Comparison of ENCODE assay signal across 10 cellular contexts in the genomic region with DNA sequence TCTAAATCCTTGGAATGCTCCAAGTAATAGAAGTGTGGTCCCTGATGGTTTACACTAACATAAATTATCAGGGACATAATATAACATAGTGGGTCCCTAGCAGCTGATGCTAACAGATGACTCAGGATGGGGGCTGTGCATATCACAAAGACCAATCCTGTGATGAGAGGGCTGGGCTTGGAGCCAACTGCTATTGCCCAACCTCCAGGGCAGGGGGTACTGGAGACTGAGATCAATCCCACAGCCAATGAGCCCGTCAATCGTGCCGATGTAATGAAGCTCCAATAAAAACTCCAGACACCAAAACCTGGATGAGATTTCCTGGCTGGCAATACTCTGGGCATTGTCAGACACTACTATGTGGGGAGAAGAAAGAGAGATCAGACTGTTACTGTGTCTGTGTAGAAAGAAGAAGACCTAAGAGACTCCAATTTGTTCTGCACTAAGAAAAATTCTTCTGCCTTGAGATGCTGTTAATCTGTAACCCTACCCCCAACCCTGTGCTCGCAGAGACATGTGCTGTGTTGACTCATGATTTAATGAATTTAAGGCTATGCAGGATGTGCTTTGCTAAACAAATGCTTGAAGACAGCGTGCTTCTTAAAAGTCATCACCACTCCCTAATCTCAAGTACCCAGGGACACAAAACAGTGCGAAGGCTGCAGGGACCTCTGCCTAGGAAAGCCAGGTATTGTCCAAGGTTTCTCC. TPM values are rescaled to one million over a fixed set of nuclear protein-coding genes. Genes with fewer than 3 reads are reported as not detected.
A peak's percentile ranks its signal among the peaks of the same experiment; 100 is the strongest.
DNase-seq lines count a peak whose midpoint lies in the region; TF ChIP-seq lines count a peak whose summit lies in the region.
"Had no signal": no experiment of that assay in that cellular context is flagged by ENCODE, and none has a peak within 500 bp of the region (broad histone marks: within the 10 kb centered on the region; RNA-seq: fewer than 3 reads in every experiment).

No MANE protein-coding gene starts in this region.

- intact Hi-C loops in stomach (cut with DNase I; ENCODE audit: low total_unique reads), result no loop called here

- no peak for TF ChIP-seq POLR2A in stomach (IDR thresholded peaks at IDR 0.05)

- H3K4me1 ChIP-seq in stomach (peaks cover 0 to 52% (median 17%) of the 10 kb centered on the region in 4 donors), H9 (ENCODE audit: insufficient read depth, low read length) (no peaks in the 10 kb centered on the region)

- no peak for TF ChIP-seq CTCF in foreskin fibroblast (IDR thresholded peaks at IDR 0.05; ENCODE audit: low read depth, low read length)
- TF ChIP-seq CTCF in stomach (IDR thresholded peaks at IDR 0.05), result no peak
- TF ChIP-seq CTCF in H9 (conservative IDR thresholded peaks at IDR 0.05), result no peak

- peaks cover 0 to 5% (median 0%) of the 10 kb centered on the region in 4 donors for H3K9me3 ChIP-seq in stomach
- peaks cover 3% of the 10 kb centered on the region for H3K9me3 ChIP-seq in H9 (ENCODE audit: control insufficient read depth, low read depth, low read length)

- H4K8ac ChIP-seq in H9 (replicated peaks; ENCODE audit: insufficient read length, low read depth, low read length), result no peak overlapping the region

- no peak overlapping the region for H3K27ac Mint-ChIP-seq in H9
- H3K27ac Mint-ChIP-seq: memory B cell had no signal

- no peak overlapping the region for H3K4ac ChIP-seq in H9 (ENCODE audit: low read depth, low read length)

- H3K56ac ChIP-seq in H9 (ENCODE audit: insufficient read length, low read depth, low read length), result no peak overlapping the region

- H3T11ph ChIP-seq in H9 (ENCODE audit: low read length), result no peak overlapping the region

- no peak overlapping the region for H3K4me3 Mint-ChIP-seq in H9
- H3K4me3 Mint-ChIP-seq: memory B cell had no signal

- H3K27ac ChIP-seq in stomach (peak overlapping the region; percentile 32 to 82 (median 60)), H9 (ENCODE audit: insufficient read length, low read depth, low read length) (no peak overlapping the region)

- no peak overlapping the region for H3K18ac ChIP-seq in H9 (ENCODE audit: insufficient read length, low read depth, low read length)

- H3K9ac ChIP-seq in H9 (ENCODE audit: extremely low read depth, insufficient read length, low read length), result no peak overlapping the region

- no peak overlapping the region for H3K23ac ChIP-seq in H9 (ENCODE audit: insufficient read length, low read depth, low read length)

- DNase-seq in NCI-H1105 treated with DMSO at 0.1 percent for 48 hours (lab: John Stamatoyannopoulos, UW) (peak; percentile 1), NCI-H1105 (lab: John Stamatoyannopoulos, UW) (no peak), SK-MEL-5 (ENCODE audit: low read depth, low spot score) (peak; percentile 52), foreskin fibroblast (peak; percentile 92 to 94), stomach (peak; percentile 33), H9 (no peak), T-helper 2 cell (no peak)
- DNase-seq in activated T-cell treated with anti-CD3 and anti-CD28 coated beads, Interleukin-2, amount 50 U/mL, for 1 hour, result no peak
- DNase-seq: 8988T had no signal

- H3K27me3 ChIP-seq in stomach, result no peaks in the 10 kb centered on the region
- no peaks in the 10 kb centered on the region for H3K27me3 ChIP-seq in H9 (ENCODE audit: insufficient read depth, low read length)

- H3K4me3 ChIP-seq in foreskin fibroblast (ENCODE audit: low read depth in 1 of 2, low read length in 2 of 2), result peak overlapping the region in 1 of 2 donors; percentile 0
- no peak overlapping the region for H3K4me3 ChIP-seq in stomach

- no peak overlapping the region for H3K14ac ChIP-seq in H9 (ENCODE audit: insufficient read depth, low read length)

- no peak overlapping the region for H3K4me2 ChIP-seq in H9 (ENCODE audit: insufficient read depth, insufficient read length, low read length)

- no peak for TF ChIP-seq EP300 in stomach (IDR thresholded peaks at IDR 0.05)

- H4K91ac ChIP-seq in H9 (ENCODE audit: insufficient read length, low read depth, low read length), result no peak overlapping the region

- in situ Hi-C loops in SK-MEL-5 (cut with HindIII; ENCODE audit: low pct_unique_long_range_greater_than_20kb, low sequenced_read_pairs), result no loop called here

- no peak overlapping the region for H2BK120ac ChIP-seq in H9 (ENCODE audit: low read depth, low read length, poor library complexity, severe bottlenecking)

- no peak overlapping the region for H2BK12ac ChIP-seq in H9 (ENCODE audit: insufficient read length, low read depth, low read length)

- H3K23me2 ChIP-seq in H9 (ENCODE audit: insufficient read length, low read depth, low read length, poor library complexity, severe bottlenecking), result no peaks in the 10 kb centered on the region

- no peaks in the 10 kb centered on the region for H4K20me1 ChIP-seq in H9 (ENCODE audit: control insufficient read depth, insufficient read depth, insufficient read length)

- H2AFZ ChIP-seq in H9 (ENCODE audit: low read length), result no peak overlapping the region

- 70 to 85% (median 78%) methylated on average over 6 of the region's 6 CpGs for WGBS in stomach, 5 donors
- no CpG with 5 or more reads among the region's 6 CpGs for WGBS in H9 (ENCODE audit: extremely low coverage, insufficient read length, low lambda C conversion rate)

- H4K5ac ChIP-seq in H9 (ENCODE audit: insufficient read length, low read depth, low read length), result no peak overlapping the region

- H2BK20ac ChIP-seq in H9 (ENCODE audit: low read depth, low read length, poor library complexity, severe bottlenecking), result no peak overlapping the region

- H3K79me1 ChIP-seq in H9 (ENCODE audit: insufficient read depth, low read depth, low read length, poor library complexity, severe bottlenecking), result no peaks in the 10 kb centered on the region

- H3K36me3 ChIP-seq in stomach, result peaks cover 0 to 8% (median 3%) of the 10 kb centered on the region in 4 donors

- no peaks in the 10 kb centered on the region for H3K27me3 Mint-ChIP-seq in H9 (ENCODE audit: low read depth)
- H3K27me3 Mint-ChIP-seq: memory B cell had no signal

- H3K9me3 Mint-ChIP-seq in H9, result peaks cover 3 to 4% of the 10 kb centered on the region in 2 experiments; a peak in 3 of 5 replicates

- H3K36me3 Mint-ChIP-seq in H9 (ENCODE audit: insufficient read depth in 1 of 3, low read depth in 3 of 3), result peaks cover 5 to 10% (median 10%) of the 10 kb centered on the region in 3 experiments; a peak in 6 of 7 replicates

- no peak overlapping the region for H2BK15ac ChIP-seq in H9 (ENCODE audit: low read depth, low read length)

- H3K79me2 ChIP-seq in H9 (ENCODE audit: insufficient read depth, low read length), result no peaks in the 10 kb centered on the region

- no peak overlapping the region for H2AK5ac ChIP-seq in H9 (ENCODE audit: insufficient read length, low read length)

- H2BK5ac ChIP-seq in H9 (ENCODE audit: insufficient read length, low read length), result no peak overlapping the region

- peaks cover 6% of the 10 kb centered on the region in 2 experiments; a peak in 3 of 4 replicates for H3K4me1 Mint-ChIP-seq in H9

RNA-seq across cellular contexts. Expression of gene ABCC4, which starts 33.4 kb away (rescaled TPM):
- 95.1 and 97.1 TPM in 2 replicates for total RNA-seq in SK-MEL-5 (2014; rRNA removed; shearing (Covaris generic))
- polyA plus RNA-seq in SK-MEL-5 (2015; cell fraction: cytosol; rRNA removed), result 52.0 and 73.6 TPM in 2 replicates
- polyA plus RNA-seq in SK-MEL-5 (2015; cell fraction: nucleus; rRNA removed), result 46.8 and 58.6 TPM in 2 replicates
- total RNA-seq in stomach (10 to 100 TPM; 29.0 to 87.2 (median 32.5) TPM), H9 (2021) (5.7 and 5.9 TPM in 2 replicates)
- 1 to 10 TPM; 1.5 to 4.9 (median 3.9) TPM for polyA plus RNA-seq in stomach

Comparison
In these comparisons a context has a peak if more than half of its experiments do, and no peak if none do; other contexts are left out.
1. DNase-seq: peak in NCI-H1105 treated with DMSO at 0.1 percent for 48 hours (single experiment), SK-MEL-5 (single experiment), foreskin fibroblast (2 of 2) and stomach (single experiment); none in NCI-H1105 (single experiment), activated T-cell treated with anti-CD3 and anti-CD28 coated beads, Interleukin-2, amount 50 U/mL, for 1 hour (single experiment), H9 (single experiment) and T-helper 2 cell (0 of 5).